Comparison of ENCODE assay signal across 1 cellular context in genomic region chr11:65428578-65429068, GRCh38.
TF ChIP-seq lines count a peak whose summit lies in the region.

No MANE protein-coding gene starts in this region.

TF ChIP-seq in K562, 482 proteins besides CTCF, POLR2A, EP300 and RAD21 (continued from another document):
- peak; percentile 91 for TF ChIP-seq SFPQ (IDR thresholded peaks at IDR 0.05; ENCODE audit: low read depth, low read length)
- no peak; the same call in 1 of the 2 replicates for TF ChIP-seq ETV1 (tag; conservative IDR thresholded peaks at IDR 0.05; ENCODE audit: low read depth)
- TF ChIP-seq RBBP5 (IDR thresholded peaks at IDR 0.05; ENCODE audit: borderline replicate concordance, insufficient read depth, low read length, poor library complexity, severe bottlenecking): no peak
- TF ChIP-seq, protein P1, sequence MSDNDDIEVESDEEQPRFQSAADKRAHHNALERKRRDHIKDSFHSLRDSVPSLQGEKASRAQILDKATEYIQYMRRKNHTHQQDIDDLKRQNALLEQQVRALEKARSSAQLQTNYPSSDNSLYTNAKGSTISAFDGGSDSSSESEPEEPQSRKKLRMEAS (CRISPR knock-in tag; IDR thresholded peaks at IDR 0.05): no peak
- no peak for TF ChIP-seq CSDE1 (IDR thresholded peaks at IDR 0.05)
- peak; percentile 64 for TF ChIP-seq RBFOX2 (IDR thresholded peaks at IDR 0.05; ENCODE audit: low read depth, low read length)
- TF ChIP-seq KAT7 (CRISPR knock-in tag; IDR thresholded peaks at IDR 0.05; ENCODE audit: borderline replicate concordance): no peak; the same call in 1 of the 2 replicates
